In the genomic region with DNA sequence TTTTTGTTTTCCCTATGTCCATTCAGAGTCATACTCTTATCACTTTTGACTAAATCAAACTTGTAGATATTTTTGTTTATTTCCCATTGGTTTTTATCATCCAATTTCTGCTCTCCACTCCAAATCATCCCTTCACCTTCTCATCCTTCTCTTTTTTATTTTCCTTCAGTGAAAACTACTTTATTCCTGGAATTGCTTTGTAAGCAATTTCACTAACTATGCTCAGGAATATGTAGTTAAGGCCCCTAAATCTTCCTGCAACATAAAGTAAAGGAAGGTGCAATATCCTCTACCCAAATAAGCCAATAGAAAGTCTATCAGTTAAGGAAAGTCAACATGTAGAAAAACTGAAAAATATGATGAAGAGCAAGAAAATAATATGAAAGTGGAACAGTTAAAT, we compare ENCODE assay signal across 29 cellular contexts.
"Had no signal": no experiment of that assay in that cellular context is flagged by ENCODE, and none has a peak within 500 bp of the region (broad histone marks: within the 10 kb centered on the region; RNA-seq: fewer than 3 reads in every experiment).

No MANE protein-coding gene starts in this region.

- H3K4me3 ChIP-seq: colonic mucosa, coronary artery, dorsolateral prefrontal cortex, esophagus muscularis mucosa, esophagus squamous epithelium, gastrocnemius medialis, gastroesophageal sphincter, heart left ventricle, heart right ventricle had no signal

- H3K9me3 Mint-ChIP-seq: endodermal cell had no signal

- H3K27ac Mint-ChIP-seq: dendritic cell treated with granulocyte-macrophage colony-stimulating factor and Interleukin-4, amounts not matched to agents 40 ng/mL and 50 ng/mL, for 4 days; effector memory CD8-positive, alpha-beta T cell; endodermal cell had no signal

- H3K4me3 Mint-ChIP-seq: dendritic cell treated with granulocyte-macrophage colony-stimulating factor and Interleukin-4, amounts not matched to agents 40 ng/mL and 50 ng/mL, for 4 days; effector memory CD8-positive, alpha-beta T cell; endodermal cell had no signal

- DNase-seq: colonic mucosa; cortex of kidney; dermis blood vessel endothelial cell; dorsolateral prefrontal cortex; effector CD4-positive, alpha-beta T cell; effector CD8-positive, alpha-beta T cell; effector memory CD4-positive, alpha-beta T cell; effector memory CD8-positive, alpha-beta T cell; endodermal cell; erythroblast; esophagus squamous epithelium; foreskin fibroblast; foreskin keratinocyte; foreskin melanocyte; gastrocnemius medialis; glutamatergic neuron; head of caudate nucleus; heart left ventricle; heart right ventricle had no signal

- H3K4me1 ChIP-seq: colonic mucosa, esophagus muscularis mucosa, esophagus squamous epithelium, foreskin keratinocyte, gastrocnemius medialis, gastroesophageal sphincter, heart left ventricle, heart right ventricle had no signal

- ATAC-seq: effector memory CD8-positive, alpha-beta T cell; esophagus mucosa; foreskin keratinocyte; gastrocnemius medialis; gastroesophageal sphincter; heart left ventricle; heart right ventricle had no signal

- H3K27me3 Mint-ChIP-seq: dendritic cell treated with granulocyte-macrophage colony-stimulating factor and Interleukin-4, amounts not matched to agents 40 ng/mL and 50 ng/mL, for 4 days; effector memory CD8-positive, alpha-beta T cell had no signal

- FAIRE-seq: colon, endometrium, endothelial cell of umbilical vein, frontal cortex had no signal

- H3K27ac ChIP-seq: colonic mucosa, coronary artery, dorsolateral prefrontal cortex, epithelial cell of prostate, esophagus muscularis mucosa, esophagus squamous epithelium, foreskin keratinocyte, gastrocnemius medialis, gastroesophageal sphincter, heart left ventricle, heart right ventricle had no signal

- H3K36me3 ChIP-seq: colonic mucosa, esophagus muscularis mucosa, esophagus squamous epithelium, gastrocnemius medialis, gastroesophageal sphincter, heart left ventricle, heart right ventricle had no signal

- H3K9me3 ChIP-seq: colonic mucosa, esophagus muscularis mucosa, esophagus squamous epithelium, gastrocnemius medialis, gastroesophageal sphincter, heart left ventricle, heart right ventricle had no signal

- H3K27me3 ChIP-seq: colonic mucosa, dorsolateral prefrontal cortex, esophagus muscularis mucosa, esophagus squamous epithelium, foreskin keratinocyte, gastrocnemius medialis, gastroesophageal sphincter, heart left ventricle, heart right ventricle had no signal
